17 cellular contexts compared by ENCODE assay signal in the genomic region with DNA sequence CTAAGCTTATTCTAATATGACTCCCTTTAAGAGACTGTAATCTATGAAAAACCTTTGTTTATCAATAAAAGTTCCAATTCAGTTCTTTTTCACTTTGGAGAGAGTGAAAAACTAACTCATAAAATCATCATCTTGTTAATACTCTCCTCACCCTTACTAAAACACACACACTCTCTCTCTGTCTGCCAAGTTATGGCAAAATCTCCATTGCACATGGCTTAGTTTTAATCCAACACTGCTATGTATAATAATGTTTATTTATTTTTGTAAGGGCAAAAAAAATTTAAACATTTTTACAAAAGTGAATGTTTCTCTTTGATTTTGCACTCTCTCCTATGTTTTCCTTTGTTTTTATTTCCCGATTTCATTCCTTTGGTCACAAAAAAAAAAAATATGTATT.
"Had no signal": no experiment of that assay in that cellular context is flagged by ENCODE, and none has a peak within 500 bp of the region (broad histone marks: within the 10 kb centered on the region; RNA-seq: fewer than 3 reads in every experiment).

No MANE protein-coding gene starts in this region.

- H3K4me1 ChIP-seq: testis, upper lobe of right lung, vagina had no signal

- H3K36me3 ChIP-seq: esophagus squamous epithelium, gastroesophageal sphincter, neutrophil, sigmoid colon, tibial nerve, upper lobe of right lung, vagina had no signal

- H3K4me3 ChIP-seq: gastroesophageal sphincter, sigmoid colon, skin epidermis, testis, tibial nerve, upper lobe of right lung, vagina had no signal

- H3K9me3 ChIP-seq: esophagus squamous epithelium, gastroesophageal sphincter, neutrophil, sigmoid colon, testis, tibial nerve, upper lobe of right lung, vagina had no signal

- H3K27ac ChIP-seq: esophagus squamous epithelium, gastroesophageal sphincter, neutrophil, sigmoid colon, skin epidermis, testis, tibial nerve, upper lobe of right lung, vagina had no signal

- H3K27me3 ChIP-seq: testis, vagina had no signal

- DNase-seq: effector memory CD4-positive, alpha-beta T cell; esophagus squamous epithelium; foreskin fibroblast; kidney glomerular epithelial cell; naive thymus-derived CD4-positive, alpha-beta T cell; sigmoid colon; stimulated activated CD4-positive, alpha-beta T cell treated with anti-CD3 and anti-CD28 coated beads, Interleukin-2, amount 100 ng/mL, for 24 hours; stimulated activated CD4-positive, alpha-beta T cell treated with anti-CD3 and anti-CD28 coated beads, Interleukin-4, amount 100 ng/mL, for 4 hours; stimulated activated naive B cell treated with anti-CD40 and anti-IgM and Interleukin-4, amounts not matched to agents 10 μg/mL and 1 μg/mL and 100 μg/mL, for 72 hours; stimulated activated naive CD8-positive, alpha-beta T cell treated with anti-CD3 and anti-CD28 coated beads, Interleukin-15, amount 100 ng/mL, for 72 hours; upper lobe of right lung had no signal

- ATAC-seq: gastroesophageal sphincter; naive thymus-derived CD4-positive, alpha-beta T cell; stimulated activated naive B cell treated with anti-CD40 and anti-IgM and Interleukin-4, amounts not matched to agents 10 μg/mL and 1 μg/mL and 100 μg/mL, for 72 hours; stimulated activated naive CD8-positive, alpha-beta T cell treated with anti-CD3 and anti-CD28 coated beads, Interleukin-15, amount 100 ng/mL, for 72 hours; upper lobe of right lung had no signal
